ENCODE assay signal across 12 cellular contexts in the genomic region with DNA sequence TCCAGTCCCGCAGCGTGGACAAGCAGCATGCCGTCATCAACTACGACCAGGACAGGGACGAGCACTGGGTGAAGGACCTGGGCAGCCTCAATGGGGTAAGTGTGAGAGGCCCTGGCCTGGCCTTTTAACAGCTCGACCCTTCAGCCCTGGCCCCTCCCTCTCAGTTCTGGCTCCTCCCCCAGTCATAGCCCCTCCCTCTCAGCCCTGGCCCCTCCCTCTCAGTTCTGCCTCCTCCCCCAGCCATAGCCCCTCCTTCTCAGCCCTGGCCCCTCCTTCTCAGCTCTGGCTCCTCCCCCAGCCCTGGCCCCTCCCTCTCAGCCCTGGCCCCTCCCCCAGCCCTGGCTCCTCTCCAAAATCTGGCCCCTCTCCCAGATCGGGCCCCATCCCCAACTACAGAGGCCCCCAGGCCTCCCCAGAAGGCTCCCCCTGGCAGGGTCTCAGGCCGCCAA. TPM values are rescaled to one million over a fixed set of nuclear protein-coding genes. Genes with fewer than 3 reads are reported as not detected.
A peak's percentile ranks its signal among the peaks of the same experiment; 100 is the strongest.
DNase-seq lines count a peak whose midpoint lies in the region; ATAC-seq, FAIRE-seq and TF ChIP-seq lines count a peak whose summit lies in the region.
"Had no signal": no experiment of that assay in that cellular context is flagged by ENCODE, and none has a peak within 500 bp of the region (broad histone marks: within the 10 kb centered on the region; RNA-seq: fewer than 3 reads in every experiment).

No MANE protein-coding gene starts in this region.

- dilution Hi-C loops in endothelial cell of umbilical vein (cut with MboI; ENCODE audit: extremely low pct_ligation_motif_present, low sequenced_read_pairs): no loop called here

- no peaks in the 10 kb centered on the region for H4K20me1 ChIP-seq in endothelial cell of umbilical vein (replicated peaks; ENCODE audit: control insufficient read depth, extremely low read depth, insufficient read depth, low read length)

- H3K9me3 ChIP-seq in endothelial cell of umbilical vein (replicated peaks; ENCODE audit: control insufficient read depth, insufficient read depth, low read length): no peaks in the 10 kb centered on the region

- intact Hi-C loops in endothelial cell of umbilical vein (cut with micrococcal nuclease) (no loop called here), CD14-positive monocyte (cut with micrococcal nuclease) (no loop called here)

- no peaks in the 10 kb centered on the region for H3K27me3 ChIP-seq in endothelial cell of umbilical vein (ENCODE audit: control insufficient read depth in 2 of 2, insufficient read depth in 2 of 2, low read length in 2 of 2)
- H3K27me3 ChIP-seq: cardiac muscle cell had no signal

- H3K27ac ChIP-seq in endothelial cell of umbilical vein (ENCODE audit: insufficient read depth, low read depth, low read length): no peak overlapping the region
- H3K27ac ChIP-seq: 22Rv1, cardiac muscle cell, skin epidermis had no signal

- peak overlapping the region in 1 of 7 donors; percentile 23 for H3K27ac Mint-ChIP-seq in CD14-positive monocyte
- H3K27ac Mint-ChIP-seq: IgD-negative memory B cell had no signal

- peak; percentile 81 for FAIRE-seq in endothelial cell of umbilical vein (lab: Jason Lieb, UNC)

- no peak overlapping the region for H3K4me3 Mint-ChIP-seq in CD14-positive monocyte
- H3K4me3 Mint-ChIP-seq: IgD-negative memory B cell had no signal

- CTCF ChIA-PET in endothelial cell of umbilical vein (lab: Charles Lee): interaction anchor here (0.8 to 1.2 kb wide), 2 partner anchors 11 to 55 kb away, joined by 3 to 4 read pairs; partner anchors contain the start of gene CEP170B

- peaks cover 0 to 17% of the 10 kb centered on the region in 2 experiments for H3K36me3 ChIP-seq in endothelial cell of umbilical vein (ENCODE audit: control insufficient read depth in 2 of 2, extremely low read depth in 1 of 2, insufficient read depth in 2 of 2, low read length in 2 of 2)
- H3K36me3 ChIP-seq: cardiac muscle cell had no signal

- POLR2A ChIA-PET in endothelial cell of umbilical vein (lab: Charles Lee): no interaction called here

- no peaks in the 10 kb centered on the region for H3K9me1 ChIP-seq in endothelial cell of umbilical vein (replicated peaks; ENCODE audit: control insufficient read depth, extremely low read depth, insufficient read depth, low read length)

- H3K4me1 Mint-ChIP-seq in CD14-positive monocyte: peaks cover 7% of the 10 kb centered on the region

- TF ChIP-seq POLR2A in endothelial cell of umbilical vein (IDR thresholded peaks at IDR 0.05; ENCODE audit: low read depth, low read length): no peak

- H3K9me3 Mint-ChIP-seq in CD14-positive monocyte: peaks cover 0 to 5% (median 0%) of the 10 kb centered on the region in 7 donors

- ATAC-seq in GM18519 (IDR thresholded peaks at IDR 0.05; ENCODE audit: low FRiP score, unreplicated experiment) (no peak), GM18858 (IDR thresholded peaks at IDR 0.05; ENCODE audit: unreplicated experiment) (no peak)

- H3K27me3 Mint-ChIP-seq in CD14-positive monocyte (ENCODE audit: low read depth in 3 of 3): peaks cover 10 to 13% (median 10%) of the 10 kb centered on the region in 3 donors

- H3K4me3 ChIP-seq in endothelial cell of umbilical vein (replicated peaks in 1 of 3; ENCODE audit: insufficient read depth in 1 of 3, low read depth in 1 of 3, low read length in 3 of 3): no peak overlapping the region
- H3K4me3 ChIP-seq: cardiac muscle cell, skin epidermis had no signal

- no peak overlapping the region for H2AFZ ChIP-seq in endothelial cell of umbilical vein (ENCODE audit: low read depth, low read length)

- no peaks in the 10 kb centered on the region for H3K79me2 ChIP-seq in endothelial cell of umbilical vein (ENCODE audit: control insufficient read depth, insufficient read depth, low read length)

- TF ChIP-seq CTCF in endothelial cell of umbilical vein (IDR thresholded peaks at IDR 0.05; ENCODE audit: extremely low read depth in 1 of 2, insufficient read depth in 1 of 2, low read depth in 1 of 2, low read length in 2 of 2) (no peak), CD14-positive monocyte (IDR thresholded peaks at IDR 0.05) (no peak)

- no peaks in the 10 kb centered on the region for H3K36me3 Mint-ChIP-seq in CD14-positive monocyte

- BruUV-seq in endothelial cell of umbilical vein (replicated peaks; lab: Mats Ljungman, UMichigan): no TSS peak

- no peak overlapping the region for H3K9ac ChIP-seq in endothelial cell of umbilical vein (replicated peaks; ENCODE audit: extremely low read depth, insufficient read depth, low read length)

- DNase-seq in DMS 273 (lab: John Stamatoyannopoulos, UW; ENCODE audit: unreplicated experiment) (peak; percentile 52), DMS 273 treated with DMSO at 0.1 percent for 48 hours (lab: John Stamatoyannopoulos, UW) (no peak), T-helper 9 cell (peak; percentile 21), endothelial cell of umbilical vein (ENCODE audit: low read depth, low spot score) (no peak), CD14-positive monocyte (ENCODE audit: low spot score) (no peak)
- peak; percentile 30 for DNase-seq in stimulated activated CD4-positive, alpha-beta T cell treated with anti-CD3 and anti-CD28 coated beads, Interleukin-15, amount 100 ng/mL, for 24 hours

- H3K4me2 ChIP-seq in endothelial cell of umbilical vein (ENCODE audit: insufficient read depth, low read length): no peak overlapping the region

- no peaks in the 10 kb centered on the region for H3K4me1 ChIP-seq in endothelial cell of umbilical vein (ENCODE audit: control insufficient read depth, extremely low read depth, insufficient read depth, low read length)

TF ChIP-seq in endothelial cell of umbilical vein, 7 proteins besides CTCF, POLR2A, EP300 and RAD21:
- TF ChIP-seq FOS (IDR thresholded peaks at IDR 0.05; ENCODE audit: borderline replicate concordance, insufficient read depth, low read length) (no peak), MYC (IDR thresholded peaks at IDR 0.05; ENCODE audit: low read depth, low read length) (no peak), JUN (IDR thresholded peaks at IDR 0.05; ENCODE audit: borderline replicate concordance, insufficient read depth, insufficient read length, low read depth) (no peak), GATA2 (IDR thresholded peaks at IDR 0.05; ENCODE audit: insufficient read depth, insufficient read length, low read depth, low read length) (no peak), MAX (IDR thresholded peaks at IDR 0.05; ENCODE audit: insufficient read depth, insufficient read length) (no peak), EZH2 (IDR thresholded peaks at IDR 0.05; ENCODE audit: borderline replicate concordance, low read depth, low read length, severe bottlenecking) (no peak), POLR2AphosphoS5 (IDR thresholded peaks at IDR 0.05; ENCODE audit: insufficient read depth, low read depth, low read length) (no peak)

RNA-seq across cellular contexts. Expression of gene CEP170B, which starts 11.2 kb away (rescaled TPM):
- 35.0 and 38.6 TPM in 2 replicates for total RNA-seq in endothelial cell of umbilical vein
- polyA plus RNA-seq in endothelial cell of umbilical vein (13.9 and 16.7 TPM in 2 replicates), CD14-positive monocyte (not detected)
- polyA plus RNA-seq in endothelial cell of umbilical vein (2011; cell fraction: cytosol; rRNA removed): 8.4 and 12.7 TPM in 2 replicates
- polyA plus RNA-seq in endothelial cell of umbilical vein (2011; cell fraction: nucleus; rRNA removed): 48.5 and 49.5 TPM in 2 replicates
- polyA plus RNA-seq in endothelial cell of umbilical vein (2012): 17.7 and 23.4 TPM in 2 replicates
- polyA minus RNA-seq in endothelial cell of umbilical vein: 8.0 and 9.5 TPM in 2 replicates
- 9.2 TPM for polyA minus RNA-seq in endothelial cell of umbilical vein (2011; cell fraction: cytosol; rRNA and poly(A)+ RNA removed)
- 8.2 and 15.8 TPM in 2 replicates for polyA minus RNA-seq in endothelial cell of umbilical vein (2011; cell fraction: nucleus; rRNA and poly(A)+ RNA removed)
- polyA plus RNA-seq: IgD-negative memory B cell had no signal

RNA-seq across cellular contexts. Expression of gene PLD4, which starts 48.4 kb away (rescaled TPM):
- 0.05 and 0.11 TPM in 2 replicates for total RNA-seq in endothelial cell of umbilical vein
- polyA plus RNA-seq in endothelial cell of umbilical vein: 0.01 and 0.03 TPM in 2 replicates
- 0.01 TPM in 1 of 2 replicates, not detected in the other for polyA plus RNA-seq in endothelial cell of umbilical vein (2011; cell fraction: cytosol; rRNA removed)
- 0.11 and 0.18 TPM in 2 replicates for polyA plus RNA-seq in endothelial cell of umbilical vein (2011; cell fraction: nucleus; rRNA removed)
- not detected in 2 replicates for polyA plus RNA-seq in endothelial cell of umbilical vein (2012)
- 0.11 and 0.15 TPM in 2 replicates for polyA minus RNA-seq in endothelial cell of umbilical vein
- not detected for polyA minus RNA-seq in endothelial cell of umbilical vein (2011; cell fraction: cytosol; rRNA and poly(A)+ RNA removed)
- 0.14 TPM in 1 of 2 replicates, not detected in the other for polyA minus RNA-seq in endothelial cell of umbilical vein (2011; cell fraction: nucleus; rRNA and poly(A)+ RNA removed)
- 10 to 100 TPM; 15.1 to 15.5 TPM for polyA plus RNA-seq in CD14-positive monocyte

Comparison
In these comparisons a context has a peak if more than half of its experiments do, and no peak if none do; other contexts are left out.
1. DNase-seq: peak in DMS 273 (single experiment), T-helper 9 cell (single experiment) and stimulated activated CD4-positive, alpha-beta T cell treated with anti-CD3 and anti-CD28 coated beads, Interleukin-15, amount 100 ng/mL, for 24 hours (single experiment); none in DMS 273 treated with DMSO at 0.1 percent for 48 hours (single experiment), endothelial cell of umbilical vein (single experiment) and CD14-positive monocyte (single experiment).
2. RNA of gene CEP170B, which starts 11.2 kb away (polyA plus RNA-seq): 8.4 to 49.5 TPM in endothelial cell of umbilical vein; not detected in CD14-positive monocyte; every median in the first group is over 4 times any median in the second.
3. RNA of gene PLD4, which starts 48.4 kb away (polyA plus RNA-seq): 15.1 to 15.5 TPM in CD14-positive monocyte; 0.01 to 0.18 TPM in endothelial cell of umbilical vein; every median in the first group is over 10 times any median in the second.